Comparison of ENCODE assay signal across 8 cellular contexts in genomic region chrX:123859828-123860505, GRCh38. TPM values are rescaled to one million over a fixed set of nuclear protein-coding genes. Genes with fewer than 3 reads are reported as not detected.
DNase-seq lines count a peak whose midpoint lies in the region; ATAC-seq and TF ChIP-seq lines count a peak whose summit lies in the region.

XIAP (plus strand) TSS chrX:123860053; CDS start chrX:123885663, 25,610 bp downstream.

- H3K36me3 ChIP-seq in liver (ENCODE audit: control insufficient read depth in 4 of 4, insufficient read depth in 3 of 4, low read depth in 1 of 4, low read length in 3 of 4), result no peaks in the 10 kb centered on the region

- in situ Hi-C loops in GM18951 (cut with MboI; ENCODE audit: low sequenced_read_pairs, unreplicated experiment), result no loop called here

- peaks cover 0 to 8% (median 4%) of the 10 kb centered on the region in 4 donors for H3K4me1 ChIP-seq in liver (ENCODE audit: control insufficient read depth in 4 of 4, insufficient read depth in 4 of 4, low read length in 3 of 4)

- H3K9me3 ChIP-seq in liver (ENCODE audit: control insufficient read depth in 4 of 4, low read length in 3 of 4), result no peaks in the 10 kb centered on the region

- DNase-seq in Ammon's horn (ENCODE audit: low spot score), result peak; percentile 73
- DNase-seq in NCI-H526 (lab: John Stamatoyannopoulos, UW), result peak; percentile 75 to 90
- peak; percentile 35 to 40 for DNase-seq in activated CD4-positive, alpha-beta T cell treated with anti-CD3 and anti-CD28 coated beads, Interleukin-2, amount 50 U/mL, for 4 hours
- DNase-seq in dermis microvascular lymphatic vessel endothelial cell (ENCODE audit: low read depth in 2 of 2), result peak; percentile 66 to 89
- peak; percentile 33 to 51 for DNase-seq in stimulated activated CD4-positive, alpha-beta T cell treated with anti-CD3 and anti-CD28 coated beads, Interleukin-4, amount 100 ng/mL, for 4 hours

- peak; percentile 67 for TF ChIP-seq POLR2A in GM18951 (IDR thresholded peaks at IDR 0.05; ENCODE audit: extremely low read depth, insufficient read depth, insufficient read length)

- under 1% methylated on average over 62 of the region's 62 CpGs for WGBS in liver

- H3K27ac ChIP-seq in liver (ENCODE audit: low read depth in 1 of 2, low read length in 2 of 2), result peak within 1 kb of the TSS; percentile 93 to 97

- peak within 1 kb of the TSS; percentile 59 to 84 (median 73) for H3K4me3 ChIP-seq in liver (ENCODE audit: low read depth in 1 of 3, low read length in 3 of 3)

- no peaks in the 10 kb centered on the region for H3K27me3 ChIP-seq in liver (ENCODE audit: control insufficient read depth in 4 of 4, insufficient read depth in 4 of 4, low read length in 3 of 4)

- ATAC-seq in HG03175 (IDR thresholded peaks at IDR 0.05; ENCODE audit: unreplicated experiment), result peak; percentile 84

- TF ChIP-seq RAD21 in liver (IDR thresholded peaks at IDR 0.05), result no peak

- H3K9ac ChIP-seq in liver (ENCODE audit: low read depth in 1 of 2, low read length in 2 of 2), result peak within 1 kb of the TSS; percentile 47 to 97

- TF ChIP-seq CTCF in liver (IDR thresholded peaks at IDR 0.05; ENCODE audit: low read depth, low read length, missing input control), result no peak

TF ChIP-seq in liver, 16 proteins besides CTCF, POLR2A, EP300 and RAD21:
- TF ChIP-seq JUND (IDR thresholded peaks at IDR 0.05) (no peak), REST (IDR thresholded peaks at IDR 0.05) (no peak), GABPA (IDR thresholded peaks at IDR 0.05 in 1 of 2, conservative IDR thresholded peaks at IDR 0.05 in 1 of 2) (peak in 1 of 2 donors; percentile 40), FOXA2 (IDR thresholded peaks at IDR 0.05) (no peak), EGR1 (IDR thresholded peaks at IDR 0.05; ENCODE audit: low read depth in 2 of 2) (peak in 1 of 2 donors; percentile 10), YY1 (IDR thresholded peaks at IDR 0.05) (peak; percentile 89)

RNA-seq across cellular contexts. Expression of gene XIAP, which starts in this region (rescaled TPM):
- total RNA-seq in dermis microvascular lymphatic vessel endothelial cell (36.0 and 37.2 TPM in 2 replicates), liver (10 to 100 TPM; 22.0 to 22.8 TPM)
- polyA plus RNA-seq in liver, result 1 to 10 TPM; 7.8 to 9.1 TPM

Comparison
In these comparisons a context has a peak if more than half of its experiments do, and no peak if none do; other contexts are left out.
1. Peak in every context shown above with its lines: DNase-seq, ATAC-seq, H3K4me3 ChIP-seq and H3K27ac ChIP-seq.